Comparison of ENCODE assay signal across 9 cellular contexts in the genomic region with DNA sequence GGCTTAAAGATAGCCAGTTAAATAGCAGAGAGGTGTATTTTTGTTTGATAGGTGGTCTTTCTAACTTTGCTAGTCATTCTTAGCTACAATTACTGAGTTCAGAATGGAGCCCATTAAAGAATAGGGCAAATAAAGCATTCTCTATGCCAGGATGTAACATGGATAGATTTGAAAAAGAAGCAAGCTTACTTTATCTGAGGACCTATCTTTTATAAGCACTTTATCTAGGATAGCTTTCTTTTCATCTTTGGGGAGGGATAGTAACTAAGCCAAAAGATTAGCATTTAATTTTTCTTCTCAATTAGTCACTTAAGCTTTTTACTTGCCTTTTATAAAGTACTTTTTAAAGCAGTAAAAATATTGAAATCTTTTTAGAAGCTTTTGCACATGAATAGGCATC.
"Had no signal": no experiment of that assay in that cellular context is flagged by ENCODE, and none has a peak within 500 bp of the region (broad histone marks: within the 10 kb centered on the region; RNA-seq: fewer than 3 reads in every experiment).

No MANE protein-coding gene starts in this region.

- H3K27ac ChIP-seq: HL-60, KMS-11 had no signal

- H3K27me3 Mint-ChIP-seq: IgD-negative memory B cell had no signal

- H3K27ac Mint-ChIP-seq: IgD-negative memory B cell had no signal

- H3K9ac ChIP-seq: KMS-11 had no signal

- H3K4me1 Mint-ChIP-seq: IgD-negative memory B cell had no signal

- DNase-seq: IMR-90, Karpas-422, KBM-7, KG1 had no signal

- H3K4me3 Mint-ChIP-seq: IgD-negative memory B cell had no signal

- H3K4me2 ChIP-seq: KMS-11 had no signal

- ATAC-seq: HepG2, K562 had no signal

- FAIRE-seq: HepG2, K562 had no signal

- H3K4me3 ChIP-seq: K562 had no signal

- H3K36me3 Mint-ChIP-seq: IgD-negative memory B cell had no signal
